ENCODE assay signal across 9 cellular contexts in the genomic region with DNA sequence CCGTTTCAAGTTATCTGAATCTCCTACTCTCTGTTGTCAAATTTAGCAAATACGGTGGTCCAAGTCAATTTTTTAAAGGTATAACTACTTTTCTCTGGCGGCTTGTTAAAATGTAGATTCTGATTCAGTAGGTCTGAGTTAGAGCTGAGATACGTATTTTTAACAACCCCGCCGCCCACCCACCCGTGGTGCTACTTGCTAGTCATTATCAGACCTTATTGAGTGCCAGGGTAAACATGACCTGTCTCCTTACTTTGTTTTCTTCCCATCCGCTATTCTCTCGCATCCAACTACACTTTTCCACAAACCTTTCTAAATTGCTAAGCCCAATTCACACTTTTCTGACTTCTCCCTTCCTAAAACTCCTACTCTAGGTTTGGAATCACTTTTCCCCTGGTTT. TPM values are rescaled to one million over a fixed set of nuclear protein-coding genes. Genes with fewer than 3 reads are reported as not detected.
DNase-seq lines count a peak whose midpoint lies in the region; ATAC-seq and TF ChIP-seq lines count a peak whose summit lies in the region.
"Had no signal": no experiment of that assay in that cellular context is flagged by ENCODE, and none has a peak within 500 bp of the region (broad histone marks: within the 10 kb centered on the region; RNA-seq: fewer than 3 reads in every experiment).

No MANE protein-coding gene starts in this region.

- H4K8ac ChIP-seq in mesenchymal stem cell (ENCODE audit: low read length) = no peak overlapping the region

- H3K18ac ChIP-seq in mesenchymal stem cell (ENCODE audit: low read depth in 1 of 2, low read length in 2 of 2) = no peak overlapping the region

- H2AK5ac ChIP-seq in mesenchymal stem cell (ENCODE audit: low read length, severe bottlenecking) = no peak overlapping the region

- H3K4me3 ChIP-seq in A673 (ENCODE audit: low read depth, low read length, poor library complexity, severe bottlenecking) = peak overlapping the region; percentile 71
- H3K4me3 ChIP-seq in HL-60 (replicated peaks; ENCODE audit: insufficient read depth, low read length) = peak overlapping the region; percentile 74
- peak overlapping the region in 3 of 4 donors; percentile 62 to 88 (median 82) for H3K4me3 ChIP-seq in adrenal gland
- H3K4me3 ChIP-seq in mesenchymal stem cell (ENCODE audit: insufficient read depth in 1 of 2, low read depth in 1 of 2, low read length in 2 of 2) = peak overlapping the region in 1 of 2 experiments; percentile 95
- H3K4me3 ChIP-seq in thoracic aorta = peak overlapping the region; percentile 95
- no peak overlapping the region for H3K4me3 ChIP-seq in lower leg skin (ENCODE audit: low read depth, poor library complexity, severe bottlenecking)

- TF ChIP-seq CTCF in A673 (conservative IDR thresholded peaks at IDR 0.05; ENCODE audit: low read depth, low read length) (no peak), HL-60 (IDR thresholded peaks at IDR 0.05; ENCODE audit: insufficient read depth, low read length) (no peak), adrenal gland (IDR thresholded peaks at IDR 0.05) (no peak), thoracic aorta (IDR thresholded peaks at IDR 0.05) (no peak), lower leg skin (IDR thresholded peaks at IDR 0.05) (no peak)

- H2AFZ ChIP-seq in mesenchymal stem cell (ENCODE audit: low read depth, low read length) = no peak overlapping the region

- BruUV-seq in A673 (replicated peaks; lab: Mats Ljungman, UMichigan) = TSS peak; percentile 94

- H3K27ac ChIP-seq in A673 (ENCODE audit: low read depth, low read length, poor library complexity, severe bottlenecking) (peak overlapping the region; percentile 98), HL-60 (replicated peaks) (peak overlapping the region; percentile 100), adrenal gland (peak overlapping the region; percentile 94 to 99 (median 98)), mesenchymal stem cell (ENCODE audit: low read length, poor library complexity, severe bottlenecking) (no peak overlapping the region), thoracic aorta (peak overlapping the region; percentile 98)

- no peak overlapping the region for H2BK5ac ChIP-seq in mesenchymal stem cell (ENCODE audit: low read depth, low read length, poor library complexity, severe bottlenecking)

- H2BK12ac ChIP-seq in mesenchymal stem cell (ENCODE audit: low read length in 2 of 2) = no peak overlapping the region

- WGBS in adrenal gland, 4 donors = 0 to 2% (median 2%) methylated on average over 9 of the region's 9 CpGs
- WGBS in mesenchymal stem cell = 4% methylated on average over 9 of the region's 9 CpGs
- 1 to 2% methylated on average over 9 of the region's 9 CpGs for WGBS in lower leg skin, 2 donors

- H3K36me3 ChIP-seq in A673 (ENCODE audit: insufficient read depth, low read length, poor library complexity, severe bottlenecking) (no peaks in the 10 kb centered on the region), adrenal gland (replicated peaks in 1 of 2) (no peaks in the 10 kb centered on the region), mesenchymal stem cell (ENCODE audit: control insufficient read depth in 1 of 2, insufficient read depth in 2 of 2, low read depth in 1 of 2, low read length in 2 of 2) (peaks cover 0 to 4% of the 10 kb centered on the region in 2 experiments), thoracic aorta (no peaks in the 10 kb centered on the region)

- no peak overlapping the region for H3K14ac ChIP-seq in mesenchymal stem cell (ENCODE audit: low read length in 2 of 2)

- H3K27me3 ChIP-seq in A673 (replicated peaks; ENCODE audit: insufficient read depth, low read depth, low read length, poor library complexity) (no peaks in the 10 kb centered on the region), HL-60 (ENCODE audit: insufficient read depth, poor library complexity, severe bottlenecking) (no peaks in the 10 kb centered on the region), adrenal gland (no peaks in the 10 kb centered on the region), mesenchymal stem cell (ENCODE audit: control insufficient read depth in 1 of 2, insufficient read depth in 1 of 2, low read length in 2 of 2) (no peaks in the 10 kb centered on the region), thoracic aorta (replicated peaks; ENCODE audit: insufficient read depth) (no peaks in the 10 kb centered on the region)

- no peak for DNase-seq in A673 (ENCODE audit: low spot score)
- DNase-seq in HL-60 (ENCODE audit: low read depth in 1 of 2, low spot score in 1 of 2) = no peak
- DNase-seq in adrenal gland = no peak
- no peak for DNase-seq in mesenchymal stem cell
- DNase-seq in thoracic aorta (ENCODE audit: low spot score) = no peak
- no peak for DNase-seq in ecto neural progenitor cell (ENCODE audit: low spot score)
- DNase-seq in lower leg skin (ENCODE audit: low spot score in 2 of 2) = no peak
- DNase-seq in central memory CD4-positive, alpha-beta T cell = no peak

- H3K9ac ChIP-seq in mesenchymal stem cell (ENCODE audit: low read length) = peak overlapping the region; percentile 97

- no peak for TF ChIP-seq POLR2A in adrenal gland (IDR thresholded peaks at IDR 0.05)
- no peak for TF ChIP-seq POLR2A in lower leg skin (IDR thresholded peaks at IDR 0.05)

- H3K4ac ChIP-seq in mesenchymal stem cell (ENCODE audit: low read depth in 1 of 2, low read length in 2 of 2) = no peak overlapping the region

- POLR2A ChIA-PET in A673 (lab: Charles Lee; ENCODE audit: low non-redundant PET) = no interaction called here

- no peak overlapping the region for H3K23ac ChIP-seq in mesenchymal stem cell (ENCODE audit: low read length in 2 of 2)

- ATAC-seq in thoracic aorta (ENCODE audit: insufficient number of reproducible peaks, low FRiP score, low read depth) = no peak

- no peaks in the 10 kb centered on the region for H3K4me1 ChIP-seq in A673 (ENCODE audit: insufficient read depth, low read length, poor library complexity, severe bottlenecking)
- H3K4me1 ChIP-seq in adrenal gland (replicated peaks in 1 of 2) = peaks cover 28 to 29% of the 10 kb centered on the region in 2 donors
- no peaks in the 10 kb centered on the region for H3K4me1 ChIP-seq in mesenchymal stem cell (ENCODE audit: control insufficient read depth, insufficient read depth, low read depth, low read length)
- H3K4me1 ChIP-seq in thoracic aorta (ENCODE audit: control insufficient read depth in 1 of 2, low read depth in 2 of 2) = peaks cover 19 to 34% of the 10 kb centered on the region in 2 donors

- peaks cover 3% of the 10 kb centered on the region for H3K79me1 ChIP-seq in mesenchymal stem cell (replicated peaks; ENCODE audit: low read length, poor library complexity, severe bottlenecking)

- peak overlapping the region; percentile 89 for H3K4me2 ChIP-seq in mesenchymal stem cell (ENCODE audit: low read length, poor library complexity, severe bottlenecking)

- intact Hi-C loops in A673 (cut with micrococcal nuclease; ENCODE audit: unreplicated experiment) (loop anchor here (1.0 kb wide), 1 partner anchor 55 kb away; a partner anchor contains a TSS), adrenal gland (cut with DNase I) (loop anchor here in 1 of 2 donors (10.0 kb wide), 1 partner anchor 53 kb away; a partner anchor contains a TSS), lower leg skin (cut with DNase I; ENCODE audit: low total_unique reads) (loop anchor here (10.0 kb wide), 1 partner anchor 627 kb away; a partner anchor contains a TSS)

- H4K91ac ChIP-seq in mesenchymal stem cell (ENCODE audit: low read length) = no peak overlapping the region

- CTCF ChIA-PET in A673 (lab: Charles Lee) = no interaction called here

- no peak overlapping the region for H2BK120ac ChIP-seq in mesenchymal stem cell (ENCODE audit: low read depth, low read length)

- no peaks in the 10 kb centered on the region for H3K9me3 ChIP-seq in A673 (ENCODE audit: low read depth, low read length, poor library complexity, severe bottlenecking)
- no peaks in the 10 kb centered on the region for H3K9me3 ChIP-seq in adrenal gland (replicated peaks in 1 of 3)
- no peaks in the 10 kb centered on the region for H3K9me3 ChIP-seq in mesenchymal stem cell (ENCODE audit: control insufficient read depth, low read length)
- no peaks in the 10 kb centered on the region for H3K9me3 ChIP-seq in thoracic aorta

- H2BK15ac ChIP-seq in mesenchymal stem cell (ENCODE audit: low read depth, poor library complexity, severe bottlenecking) = no peak overlapping the region

RNA-seq across cellular contexts. Expression of a gene that starts 0.7 kb away (rescaled TPM):
- 35.4 and 36.4 TPM in 2 replicates for total RNA-seq in A673 (2021)
- total RNA-seq in adrenal gland = 10 to 100 TPM; 30.9 to 89.8 (median 40.8) TPM
- polyA plus RNA-seq in adrenal gland = 10 to 100 TPM; 12.8 to 62.2 (median 13.6) TPM
- 28.2 TPM for polyA plus RNA-seq in mesenchymal stem cell (2013, experiment 1 of 2)
- polyA plus RNA-seq in mesenchymal stem cell (2013, experiment 2 of 2) = 29.7 TPM
- total RNA-seq in thoracic aorta = 10 to 100 TPM; 33.2 to 34.1 TPM
- 10 to 100 TPM; 26.3 to 34.6 (median 29.3) TPM for total RNA-seq in lower leg skin

RNA-seq across cellular contexts. Expression of a gene that starts 8.5 kb away (rescaled TPM):
- 9.3 and 12.4 TPM in 2 replicates for total RNA-seq in A673 (2021)
- total RNA-seq in adrenal gland = 10 to 100 TPM; 12.1 to 24.7 (median 18.7) TPM
- 10 to 100 TPM; 15.1 to 29.8 (median 18.5) TPM for polyA plus RNA-seq in adrenal gland
- polyA plus RNA-seq in mesenchymal stem cell (2013, experiment 1 of 2) = 15.1 TPM
- 14.7 TPM for polyA plus RNA-seq in mesenchymal stem cell (2013, experiment 2 of 2)
- total RNA-seq in thoracic aorta = 10 to 100 TPM; 12.5 to 41.4 TPM
- 10 to 100 TPM in 2 of 4 donors, 1 to 10 TPM in 2; 7.6 to 13.9 (median 9.9) TPM for total RNA-seq in lower leg skin

RNA-seq across cellular contexts. Expression of a gene that starts 55.1 kb away (rescaled TPM):
- total RNA-seq in A673 (2021) (9.1 and 10.0 TPM in 2 replicates), adrenal gland (10 to 100 TPM; 19.2 to 62.4 (median 36.1) TPM), thoracic aorta (10 to 100 TPM; 19.0 to 20.4 TPM), lower leg skin (10 to 100 TPM in 3 of 4 donors, 1 to 10 TPM in 1; 10.0 to 24.4 (median 20.3) TPM)
- 10 to 100 TPM; 25.2 to 30.8 (median 29.8) TPM for polyA plus RNA-seq in adrenal gland
- 12.2 TPM for polyA plus RNA-seq in mesenchymal stem cell (2013, experiment 1 of 2)
- 12.5 TPM for polyA plus RNA-seq in mesenchymal stem cell (2013, experiment 2 of 2)

RNA-seq across cellular contexts. Expression of a gene that starts 57.7 kb away (rescaled TPM):
- total RNA-seq in A673 (2021) (not detected in 2 replicates), adrenal gland (not detected), thoracic aorta (not detected), lower leg skin (not detected)
- polyA plus RNA-seq in adrenal gland = not detected
- polyA plus RNA-seq in mesenchymal stem cell (2013, experiment 1 of 2) = not detected
- not detected for polyA plus RNA-seq in mesenchymal stem cell (2013, experiment 2 of 2)
- total RNA-seq: myocyte had no signal
